Comparison of ENCODE assay signal across 8 cellular contexts in genomic region chr15:62059818-62060115, GRCh38. TPM values are rescaled to one million over a fixed set of nuclear protein-coding genes. Genes with fewer than 3 reads are reported as not detected.
DNase-seq lines count a peak whose midpoint lies in the region; ATAC-seq and TF ChIP-seq lines count a peak whose summit lies in the region.

No MANE protein-coding gene starts in this region.

- peaks cover 20 to 55% (median 51%) of the 10 kb centered on the region in 4 donors for H3K4me1 Mint-ChIP-seq in naive thymus-derived CD8-positive, alpha-beta T cell

- H3K79me2 ChIP-seq in OCI-LY7 (ENCODE audit: insufficient read depth, low read depth, low read length): peaks cover 36% of the 10 kb centered on the region

- POLR2A ChIA-PET in AG04450 (lab: Yijun Ruan, JAX): no interaction called here
- POLR2A ChIA-PET in OCI-LY7 (lab: Charles Lee): interaction anchor here (0.7 to 2.0 kb wide), 2 partner anchors 32 to 97 kb away, joined by 3 to 5 read pairs; no protein-coding TSS in a partner anchor
- POLR2A ChIA-PET in naive thymus-derived CD8-positive, alpha-beta T cell (lab: Charles Lee): interaction anchor here (1.1 to 1.6 kb wide), 2 partner anchors 9 to 49 kb away, joined by 3 to 6 read pairs; no protein-coding TSS in a partner anchor

- peak overlapping the region; percentile 93 to 100 (median 97) for H3K4me3 Mint-ChIP-seq in naive thymus-derived CD8-positive, alpha-beta T cell

- H3K27me3 ChIP-seq in AG04450 (ENCODE audit: control insufficient read depth, insufficient read depth, low read length) (peaks cover 21% of the 10 kb centered on the region), esophagus squamous epithelium (peaks cover 0 to 55% (median 2%) of the 10 kb centered on the region in 4 donors), testis (no peaks in the 10 kb centered on the region)

- TF ChIP-seq POLR2A in esophagus squamous epithelium (IDR thresholded peaks at IDR 0.05): no peak
- TF ChIP-seq POLR2A in testis (IDR thresholded peaks at IDR 0.05): no peak

- intact Hi-C loops in OCI-LY7 (cut with micrococcal nuclease; ENCODE audit: unreplicated experiment): no loop called here
- intact Hi-C loops in esophagus squamous epithelium (cut with DNase I): loop anchor here (10.0 kb wide), 2 partner anchors 55 to 185 kb away; no protein-coding TSS in a partner anchor
- intact Hi-C loops in testis (cut with DNase I; ENCODE audit: low total_unique reads): no loop called here

- BruUV-seq in OCI-LY7 (replicated peaks; lab: Mats Ljungman, UMichigan): no TSS peak

- H3K27ac Mint-ChIP-seq in naive thymus-derived CD8-positive, alpha-beta T cell: peak overlapping the region; percentile 90 to 99 (median 96)

- H3K36me3 ChIP-seq in OCI-LY7 (ENCODE audit: insufficient read depth, low read length) (peaks cover 6% of the 10 kb centered on the region; the same call in 1 of the 2 replicates), esophagus squamous epithelium (no peaks in the 10 kb centered on the region), testis (ENCODE audit: low read depth, missing control alignments) (no peaks in the 10 kb centered on the region)

- TF ChIP-seq CTCF in AG04450 (IDR thresholded peaks at IDR 0.05; ENCODE audit: low read depth, low read length) (no peak), OCI-LY7 (conservative IDR thresholded peaks at IDR 0.05; ENCODE audit: low read length) (no peak), esophagus squamous epithelium (IDR thresholded peaks at IDR 0.05) (no peak), testis (IDR thresholded peaks at IDR 0.05) (no peak)

- CTCF ChIA-PET in AG04450 (lab: Charles Lee) (interaction anchor here (0.6 to 3.0 kb wide), 16 partner anchors 8 to 879 kb away, joined by 3 to 35 read pairs (median 3); no protein-coding TSS in a partner anchor), OCI-LY7 (lab: Charles Lee; ENCODE audit: unreplicated experiment) (interaction anchor here (1.1 kb wide), 1 partner anchor 93 kb away, joined by 3 read pairs; no protein-coding TSS in a partner anchor)

- ATAC-seq in GM19025 (IDR thresholded peaks at IDR 0.05; ENCODE audit: low read depth, unreplicated experiment): peak; percentile 72
- ATAC-seq in HG03159 (IDR thresholded peaks at IDR 0.05; ENCODE audit: unreplicated experiment): peak; percentile 74
- peak; percentile 50 to 51 for ATAC-seq in naive thymus-derived CD8-positive, alpha-beta T cell

- H3K9me3 Mint-ChIP-seq in naive thymus-derived CD8-positive, alpha-beta T cell: no peaks in the 10 kb centered on the region

- H3K9me2 ChIP-seq in OCI-LY7 (ENCODE audit: insufficient read depth, low read length): no peaks in the 10 kb centered on the region

- peak overlapping the region; percentile 61 for H3K27ac ChIP-seq in AG04450 (ENCODE audit: low read depth, low read length)
- peak overlapping the region; percentile 73 for H3K27ac ChIP-seq in OCI-LY7 (ENCODE audit: low read depth, low read length, poor library complexity, severe bottlenecking)
- peak overlapping the region; percentile 81 to 96 (median 93) for H3K27ac ChIP-seq in esophagus squamous epithelium
- peak overlapping the region; percentile 81 to 95 for H3K27ac ChIP-seq in testis

- 0% methylated on average over 5 to 8 of the region's 19 CpGs for WGBS in esophagus squamous epithelium, 2 donors
- 0% methylated on average over 11 to 19 of the region's 19 CpGs for WGBS in testis, 2 donors

- H3K9me3 ChIP-seq in AG04450 (ENCODE audit: control insufficient read depth, insufficient read depth, low read length): no peaks in the 10 kb centered on the region; the same call in 1 of the 2 replicates
- H3K9me3 ChIP-seq in OCI-LY7 (ENCODE audit: low read length): no peaks in the 10 kb centered on the region
- H3K9me3 ChIP-seq in esophagus squamous epithelium: no peaks in the 10 kb centered on the region
- no peaks in the 10 kb centered on the region for H3K9me3 ChIP-seq in testis

- peak overlapping the region; percentile 75 for H3K4me2 ChIP-seq in OCI-LY7 (ENCODE audit: low read length)

- peaks cover 10% of the 10 kb centered on the region for H4K20me1 ChIP-seq in OCI-LY7 (ENCODE audit: insufficient read depth, low read length)

- H3K4me1 ChIP-seq in OCI-LY7 (ENCODE audit: insufficient read depth, low read length, poor library complexity, severe bottlenecking) (peaks cover 25% of the 10 kb centered on the region), esophagus squamous epithelium (peaks cover 11 to 53% (median 18%) of the 10 kb centered on the region in 3 donors), testis (no peaks in the 10 kb centered on the region)

- H3K36me3 Mint-ChIP-seq in naive thymus-derived CD8-positive, alpha-beta T cell: peaks cover 0 to 4% (median 3%) of the 10 kb centered on the region in 3 donors

- peaks cover 0 to 4% (median 0%) of the 10 kb centered on the region in 5 donors for H3K27me3 Mint-ChIP-seq in naive thymus-derived CD8-positive, alpha-beta T cell

- peak overlapping the region; percentile 85 for H2AFZ ChIP-seq in OCI-LY7 (ENCODE audit: low read length)

- H3K4me3 ChIP-seq in AG04450 (ENCODE audit: low read depth, low read length): peak overlapping the region; percentile 86
- peak overlapping the region; percentile 90 for H3K4me3 ChIP-seq in OCI-LY7 (ENCODE audit: low read depth, low read length, poor library complexity, severe bottlenecking)
- peak overlapping the region; percentile 57 to 97 (median 80) for H3K4me3 ChIP-seq in esophagus squamous epithelium
- H3K4me3 ChIP-seq in testis: peak overlapping the region; percentile 97 to 98

- DNase-seq in AG04450 (ENCODE audit: low read depth, low spot score) (no peak), OCI-LY7 (ENCODE audit: low spot score) (peak; percentile 80), activated T-cell treated with anti-CD3 and anti-CD28 coated beads for 48 hours (ENCODE audit: low read depth) (peak; percentile 50), esophagus squamous epithelium (lab: John Stamatoyannopoulos, UW) (no peak), testis (peak; percentile 47)
- peak in 9 of 10 donors; percentile 30 to 78 (median 57) for DNase-seq in naive thymus-derived CD8-positive, alpha-beta T cell

RNA-seq across cellular contexts. Expression of gene VPS13C, which starts 0.5 kb away (rescaled TPM):
- polyA plus RNA-seq in AG04450 (2011; rRNA removed) (17.8 and 18.4 TPM in 2 replicates), testis (ENCODE audit: insufficient read depth, low read depth, low replicate concordance) (21.3 TPM)
- 54.0 and 107 TPM in 2 replicates for polyA minus RNA-seq in AG04450 (2011; rRNA and poly(A)+ RNA removed)
- total RNA-seq in OCI-LY7 (2014; rRNA removed; shearing (Covaris generic)): 30.9 and 44.4 TPM in 2 replicates
- total RNA-seq in OCI-LY7 (2022) (60.6 and 66.8 TPM in 2 replicates), esophagus squamous epithelium (10 to 100 TPM in 3 of 4 donors, 1 to 10 TPM in 1; 7.6 to 43.1 (median 18.0) TPM), testis (10 to 100 TPM; 86.1 to 89.1 TPM)
- 100 to 1,000 TPM; 103 to 109 TPM for total RNA-seq in naive thymus-derived CD8-positive, alpha-beta T cell
- polyA plus RNA-seq in naive thymus-derived CD8-positive, alpha-beta T cell: 10 to 100 TPM; 11.1 to 17.6 (median 13.3) TPM

RNA-seq across cellular contexts. Expression of gene C2CD4A, which starts 7.0 kb away (rescaled TPM):
- polyA plus RNA-seq in AG04450 (2011; rRNA removed) (not detected in 2 replicates), testis (ENCODE audit: insufficient read depth, low read depth, low replicate concordance) (0.08 TPM)
- not detected in 2 replicates for polyA minus RNA-seq in AG04450 (2011; rRNA and poly(A)+ RNA removed)
- not detected in 2 replicates for total RNA-seq in OCI-LY7 (2014; rRNA removed; shearing (Covaris generic))
- total RNA-seq in OCI-LY7 (2022) (not detected in 2 replicates), esophagus squamous epithelium (1 to 10 TPM in 1 of 4 donors, under 1 TPM in 3; 0.18 to 1.8 (median 0.19) TPM), testis (under 1 TPM; 0.12 to 0.39 TPM)
- total RNA-seq in naive thymus-derived CD8-positive, alpha-beta T cell: not detected
- not detected for polyA plus RNA-seq in naive thymus-derived CD8-positive, alpha-beta T cell

Comparison
In these comparisons a context has a peak if more than half of its experiments do, and no peak if none do; other contexts are left out.
1. DNase-seq: peak in OCI-LY7 (single experiment), activated T-cell treated with anti-CD3 and anti-CD28 coated beads for 48 hours (single experiment), naive thymus-derived CD8-positive, alpha-beta T cell (9 of 10) and testis (single experiment); none in AG04450 (single experiment) and esophagus squamous epithelium (single experiment).
2. Peak in every context shown above with its lines, with median percentiles within 50 percentile points of each other: H3K27ac ChIP-seq, H3K4me3 ChIP-seq and ATAC-seq.